Comparison of ENCODE assay signal across 8 cellular contexts in genomic region chr3:159911011-159911663, GRCh38.
DNase-seq lines count a peak whose midpoint lies in the region; ATAC-seq, FAIRE-seq and TF ChIP-seq lines count a peak whose summit lies in the region.

No MANE protein-coding gene starts in this region.

- FAIRE-seq in small intestine (lab: Jason Lieb, UNC) (no peak), D721Med (lab: Jason Lieb, UNC) (no peak), frontal cortex (lab: Jason Lieb, UNC) (no peak)

- H3K4me3 ChIP-seq in heart right ventricle (peak overlapping the region in 8 of 10 donors; percentile 13 to 42 (median 40)), small intestine (ENCODE audit: low read depth in 1 of 2, low read length in 2 of 2) (peak overlapping the region in 1 of 2 donors; percentile 16)

- H3K27ac ChIP-seq in heart right ventricle (peak overlapping the region in 9 of 10 donors; percentile 24 to 79 (median 64)), small intestine (ENCODE audit: low read depth in 1 of 2, low read length in 1 of 2) (peak overlapping the region in 1 of 2 donors; percentile 64)

- H3K9me3 ChIP-seq in heart right ventricle (no peaks in the 10 kb centered on the region), small intestine (ENCODE audit: control insufficient read depth, low read depth) (no peaks in the 10 kb centered on the region)

- ATAC-seq in heart right ventricle (peak in 7 of 8 donors; percentile 33 to 74 (median 49)), HG03196 (IDR thresholded peaks at IDR 0.05; ENCODE audit: unreplicated experiment) (peak; percentile 84)
- no peak for ATAC-seq in central memory CD8-positive, alpha-beta T cell (replicated peaks; ENCODE audit: extremely low read depth, poor library complexity, severe bottlenecking)

- peaks cover 17% of the 10 kb centered on the region for H3K27me3 Mint-ChIP-seq in central memory CD8-positive, alpha-beta T cell

- H3K36me3 ChIP-seq in heart right ventricle: no peaks in the 10 kb centered on the region
- no peaks in the 10 kb centered on the region for H3K36me3 ChIP-seq in small intestine (ENCODE audit: control insufficient read depth in 2 of 2, insufficient read depth in 2 of 2, low read length in 2 of 2)

- H3K4me1 ChIP-seq in heart right ventricle (peaks cover 0 to 24% (median 11%) of the 10 kb centered on the region in 9 donors), small intestine (ENCODE audit: control insufficient read depth in 2 of 2, insufficient read depth in 1 of 2, low read depth in 1 of 2, low read length in 1 of 2) (peaks cover 0 to 8% of the 10 kb centered on the region in 2 donors)

- DNase-seq in heart right ventricle: no peak
- no peak for DNase-seq in cardiac septum (ENCODE audit: low spot score)
- DNase-seq in central memory CD8-positive, alpha-beta T cell (ENCODE audit: low spot score in 2 of 2): no peak
- peak; percentile 55 for DNase-seq in small intestine
- DNase-seq in D721Med (ENCODE audit: insufficient read length, low spot score): no peak
- DNase-seq in frontal cortex (ENCODE audit: low spot score in 2 of 2): no peak
- DNase-seq in epidermal melanocyte (ENCODE audit: insufficient read length, low spot score): no peak

- intact Hi-C loops in heart right ventricle (cut with DNase I) (no loop called here), cardiac septum (cut with DNase I) (no loop called here)

- TF ChIP-seq CTCF in heart right ventricle (IDR thresholded peaks at IDR 0.05) (no peak), D721Med (IDR thresholded peaks at IDR 0.05; ENCODE audit: insufficient read depth, missing control alignments) (no peak)

- H3K27me3 ChIP-seq in heart right ventricle (no peaks in the 10 kb centered on the region), small intestine (ENCODE audit: control insufficient read depth in 2 of 2, insufficient read depth in 2 of 2, low read length in 2 of 2) (no peaks in the 10 kb centered on the region)

- peak overlapping the region; percentile 23 for H3K4me3 Mint-ChIP-seq in central memory CD8-positive, alpha-beta T cell

- H3K36me3 Mint-ChIP-seq in central memory CD8-positive, alpha-beta T cell (ENCODE audit: insufficient read depth): no peaks in the 10 kb centered on the region

- 35 to 65% methylated on average over 7 of the region's 7 CpGs for WGBS in heart right ventricle, 2 donors
- WGBS in small intestine, 3 donors: 31 to 38% (median 32%) methylated on average over 7 of the region's 7 CpGs

- H3K27ac Mint-ChIP-seq in central memory CD8-positive, alpha-beta T cell (ENCODE audit: low read depth): no peak overlapping the region

- no peaks in the 10 kb centered on the region for H3K9me3 Mint-ChIP-seq in central memory CD8-positive, alpha-beta T cell

- peaks cover 12% of the 10 kb centered on the region for H3K4me1 Mint-ChIP-seq in central memory CD8-positive, alpha-beta T cell
